ENCODE assay signal across 9 cellular contexts in genomic region chr11:86632499-86633269, GRCh38. TPM values are rescaled to one million over a fixed set of nuclear protein-coding genes. Genes with fewer than 3 reads are reported as not detected.
DNase-seq lines count a peak whose midpoint lies in the region; ATAC-seq, FAIRE-seq and TF ChIP-seq lines count a peak whose summit lies in the region.
"Had no signal": no experiment of that assay in that cellular context is flagged by ENCODE, and none has a peak within 500 bp of the region (broad histone marks: within the 10 kb centered on the region; RNA-seq: fewer than 3 reads in every experiment).

No MANE protein-coding gene starts in this region.

- no peaks in the 10 kb centered on the region for H3K36me3 ChIP-seq in kidney (ENCODE audit: control insufficient read depth in 1 of 2, insufficient read depth in 2 of 2, low read length in 2 of 2)

- DNase-seq in activated T-cell treated with anti-CD3 and anti-CD28 coated beads for 24 hours (ENCODE audit: low read depth) (peak; percentile 11), activated T-cell treated with anti-CD3 and anti-CD28 coated beads for 4 hours (no peak), HS-5 (ENCODE audit: low read depth) (peak; percentile 97), kidney (no peak), SHP77 (lab: John Stamatoyannopoulos, UW) (no peak), NCI-H146 (lab: John Stamatoyannopoulos, UW) (no peak), NCI-H146 treated with DMSO at 0.1 percent for 48 hours (lab: John Stamatoyannopoulos, UW; ENCODE audit: unreplicated experiment) (no peak)

- peak; percentile 30 for TF ChIP-seq CTCF in kidney (IDR thresholded peaks at IDR 0.05; ENCODE audit: borderline replicate concordance, extremely low read depth, insufficient read depth)

- no peaks in the 10 kb centered on the region for H3K9me3 Mint-ChIP-seq in activated T-helper 17 cell treated with anti-CD3 and anti-CD28 coated beads, Interleukin-2, amount 50 U/mL, for 72 hours

- H3K9ac ChIP-seq in kidney (ENCODE audit: low read length in 2 of 2) = no peak overlapping the region

- H3K27me3 Mint-ChIP-seq in activated T-helper 17 cell treated with anti-CD3 and anti-CD28 coated beads, Interleukin-2, amount 50 U/mL, for 72 hours = no peaks in the 10 kb centered on the region

- no peak overlapping the region for H3K4me3 Mint-ChIP-seq in activated T-helper 17 cell treated with anti-CD3 and anti-CD28 coated beads, Interleukin-2, amount 50 U/mL, for 72 hours

- H3K4me3 ChIP-seq in kidney (ENCODE audit: low read length in 2 of 2) = no peak overlapping the region

- intact Hi-C loops in kidney (cut with DNase I) = no loop called here

- no peaks in the 10 kb centered on the region for H3K36me3 Mint-ChIP-seq in activated T-helper 17 cell treated with anti-CD3 and anti-CD28 coated beads, Interleukin-2, amount 50 U/mL, for 72 hours (ENCODE audit: low read depth)

- no peak overlapping the region for H3K27ac ChIP-seq in kidney (ENCODE audit: low read depth in 2 of 2, low read length in 2 of 2)

- no peak for FAIRE-seq in kidney (lab: Jason Lieb, UNC)
- FAIRE-seq: G401.6 had no signal

- H3K9me3 ChIP-seq in kidney (ENCODE audit: control insufficient read depth in 1 of 2, low read length in 2 of 2) = no peaks in the 10 kb centered on the region

- H3K27ac Mint-ChIP-seq in activated T-helper 17 cell treated with anti-CD3 and anti-CD28 coated beads, Interleukin-2, amount 50 U/mL, for 72 hours = peak overlapping the region; percentile 6

- peaks cover 0 to 5% of the 10 kb centered on the region in 2 donors for H3K4me1 ChIP-seq in kidney (ENCODE audit: control insufficient read depth in 1 of 2, insufficient read depth in 1 of 2, low read depth in 1 of 2, low read length in 2 of 2)

- ATAC-seq in activated T-helper 17 cell treated with anti-CD3 and anti-CD28 coated beads, Interleukin-2, amount 50 U/mL, for 72 hours (replicated peaks) = peak; percentile 97

- H3K4me1 Mint-ChIP-seq in activated T-helper 17 cell treated with anti-CD3 and anti-CD28 coated beads, Interleukin-2, amount 50 U/mL, for 72 hours = peaks cover 5% of the 10 kb centered on the region

RNA-seq across cellular contexts. Expression of gene ME3, which starts 39.7 kb away (rescaled TPM):
- total RNA-seq in activated T-helper 17 cell treated with anti-CD3 and anti-CD28 coated beads, Interleukin-2, amount 50 U/mL, for 72 hours = 1 to 10 TPM; 1.5 to 2.9 TPM
- 13.2 TPM for total RNA-seq in kidney
- polyA plus RNA-seq in kidney (ENCODE audit: insufficient read depth, low read depth, low replicate concordance) = 32.2 TPM

Comparison
In these comparisons a context has a peak if more than half of its experiments do, and no peak if none do; other contexts are left out.
1. DNase-seq: peak in activated T-cell treated with anti-CD3 and anti-CD28 coated beads for 24 hours (single experiment) and HS-5 (single experiment); none in activated T-cell treated with anti-CD3 and anti-CD28 coated beads for 4 hours (single experiment), kidney (single experiment), SHP77 (0 of 2), NCI-H146 (single experiment) and NCI-H146 treated with DMSO at 0.1 percent for 48 hours (single experiment).